In genomic region chr2:232698552-232699091, GRCh38 we compare ENCODE assay signal across 1 cellular context.
TF ChIP-seq lines count a peak whose summit lies in the region.

No MANE protein-coding gene starts in this region.

TF ChIP-seq in H1, 55 proteins besides CTCF, POLR2A, EP300 and RAD21 (continued from another document):
- TF ChIP-seq E2F6 (IDR thresholded peaks at IDR 0.05) (no peak), RBBP5 (IDR thresholded peaks at IDR 0.05; ENCODE audit: borderline replicate concordance, low read depth, low read length) (no peak), SIRT6 (IDR thresholded peaks at IDR 0.05; ENCODE audit: low read length) (no peak), EZH2 (IDR thresholded peaks at IDR 0.05; ENCODE audit: low read depth, low read length, severe bottlenecking) (no peak), SP2 (IDR thresholded peaks at IDR 0.05; ENCODE audit: low read length) (no peak), RFX5 (IDR thresholded peaks at IDR 0.05; ENCODE audit: borderline replicate concordance, low read depth, low read length) (no peak), CTBP2 (IDR thresholded peaks at IDR 0.05; ENCODE audit: borderline replicate concordance, insufficient read depth, insufficient read length, low read length) (no peak), TAF1 (IDR thresholded peaks at IDR 0.05; ENCODE audit: low read depth, low read length) (no peak), TBP (IDR thresholded peaks at IDR 0.05; ENCODE audit: low read depth, low read length) (no peak), JUN (IDR thresholded peaks at IDR 0.05; ENCODE audit: low read depth, low read length) (no peak), PHF8 (conservative IDR thresholded peaks at IDR 0.05; ENCODE audit: low read depth, low read length) (no peak), HDAC2 (IDR thresholded peaks at IDR 0.05; ENCODE audit: borderline replicate concordance in 1 of 2, low read depth in 2 of 2, low read length in 2 of 2) (no peak)
